Comparison of ENCODE assay signal across 16 cellular contexts in genomic region chr4:146256328-146256727, GRCh38. TPM values are rescaled to one million over a fixed set of nuclear protein-coding genes. Genes with fewer than 3 reads are reported as not detected.
DNase-seq lines count a peak whose midpoint lies in the region; ATAC-seq and TF ChIP-seq lines count a peak whose summit lies in the region.
"Had no signal": no experiment of that assay in that cellular context is flagged by ENCODE, and none has a peak within 500 bp of the region (broad histone marks: within the 10 kb centered on the region; RNA-seq: fewer than 3 reads in every experiment).

No MANE protein-coding gene starts in this region.

- peaks cover 0 to 34% (median 5%) of the 10 kb centered on the region in 4 donors for H3K4me1 ChIP-seq in stomach
- no peaks in the 10 kb centered on the region for H3K4me1 ChIP-seq in CD4-positive, alpha-beta memory T cell (ENCODE audit: insufficient read depth, low read length)
- H3K4me1 ChIP-seq: BLaER1 had no signal

- DNase-seq in HFFc6 = no peak
- no peak for DNase-seq in SK-N-MC (ENCODE audit: low read depth, low spot score)
- DNase-seq in left colon = no peak
- no peak for DNase-seq in stomach
- no peak for DNase-seq in CD4-positive, alpha-beta memory T cell
- no peak for DNase-seq in cerebellar cortex (ENCODE audit: low spot score)
- DNase-seq in stimulated activated CD4-positive, alpha-beta T cell treated with anti-CD3 and anti-CD28 coated beads, Interleukin-4, amount 100 ng/mL, for 24 hours = no peak
- DNase-seq: NCI-H1105, NCI-H1694 treated with DMSO at 0.1 percent for 48 hours, NCI-H446 treated with DMSO at 0.1 percent for 48 hours, SIG-M5 had no signal

- WGBS in stomach, 5 donors = 22 to 59% (median 26%) methylated on average over 1 of the region's 1 CpG

- intact Hi-C loops in left colon (cut with DNase I, micrococcal nuclease) = no loop called here
- intact Hi-C loops in stomach (cut with DNase I; ENCODE audit: low total_unique reads) = no loop called here
- intact Hi-C loops in CD4-positive, alpha-beta memory T cell (cut with micrococcal nuclease) = no loop called here

- POLR2A ChIA-PET in CD4-positive, alpha-beta memory T cell (lab: Charles Lee; ENCODE audit: partially characterized antibody) = no interaction called here

- no peaks in the 10 kb centered on the region for H3K27me3 ChIP-seq in stomach
- H3K27me3 ChIP-seq in CD4-positive, alpha-beta memory T cell (ENCODE audit: insufficient read depth, low read length) = no peaks in the 10 kb centered on the region
- H3K27me3 ChIP-seq: BLaER1 had no signal

- H3K9ac ChIP-seq in SK-N-MC (ENCODE audit: insufficient read length) = peak overlapping the region; percentile 16
- H3K9ac ChIP-seq: BLaER1, KMS-11 had no signal

- no peak for TF ChIP-seq POLR2A in stomach (IDR thresholded peaks at IDR 0.05)

- peaks cover under 1% of the 10 kb centered on the region for H3K27me3 Mint-ChIP-seq in HFFc6 (ENCODE audit: insufficient read depth)
- H3K27me3 Mint-ChIP-seq in CD4-positive, alpha-beta memory T cell = no peaks in the 10 kb centered on the region

- H3K36me3 ChIP-seq in SK-N-MC (ENCODE audit: insufficient read depth, low read length) = no peaks in the 10 kb centered on the region
- H3K36me3 ChIP-seq in stomach = peaks cover 0 to 22% (median 14%) of the 10 kb centered on the region in 4 donors
- no peaks in the 10 kb centered on the region for H3K36me3 ChIP-seq in CD4-positive, alpha-beta memory T cell (ENCODE audit: insufficient read depth, low read length)
- H3K36me3 ChIP-seq: BLaER1 had no signal

- peaks cover 51% of the 10 kb centered on the region for H3K4me1 Mint-ChIP-seq in HFFc6 (ENCODE audit: low read depth)
- no peaks in the 10 kb centered on the region for H3K4me1 Mint-ChIP-seq in CD4-positive, alpha-beta memory T cell

- H3K27ac Mint-ChIP-seq in HFFc6 = peak overlapping the region; percentile 42
- H3K27ac Mint-ChIP-seq in CD4-positive, alpha-beta memory T cell = no peak overlapping the region

- peak overlapping the region; percentile 75 for H3K4me3 Mint-ChIP-seq in HFFc6
- H3K4me3 Mint-ChIP-seq in CD4-positive, alpha-beta memory T cell = no peak overlapping the region

- no peaks in the 10 kb centered on the region for H3K9me3 ChIP-seq in SK-N-MC (ENCODE audit: low read depth, low read length)
- no peaks in the 10 kb centered on the region for H3K9me3 ChIP-seq in stomach
- H3K9me3 ChIP-seq in CD4-positive, alpha-beta memory T cell (ENCODE audit: control insufficient read depth in 1 of 2, low read length in 2 of 2) = no peaks in the 10 kb centered on the region
- H3K9me3 ChIP-seq: BLaER1 had no signal

- peak overlapping the region; percentile 38; the same call in 1 of the 2 replicates for H3K27ac ChIP-seq in SK-N-MC
- peak overlapping the region in 3 of 5 donors; percentile 9 to 56 (median 17) for H3K27ac ChIP-seq in stomach
- no peak overlapping the region for H3K27ac ChIP-seq in CD4-positive, alpha-beta memory T cell (ENCODE audit: low read depth, low read length)
- H3K27ac ChIP-seq: BLaER1, KMS-11 had no signal

- H3K4me3 ChIP-seq in SK-N-MC = peak overlapping the region; percentile 41; the same call in 1 of the 2 replicates
- H3K4me3 ChIP-seq in stomach = no peak overlapping the region
- H3K4me3 ChIP-seq in CD4-positive, alpha-beta memory T cell (ENCODE audit: low read length in 2 of 2) = no peak overlapping the region
- H3K4me3 ChIP-seq: BLaER1 had no signal

- CTCF ChIA-PET in CD4-positive, alpha-beta memory T cell (lab: Charles Lee; ENCODE audit: partially characterized antibody) = no interaction called here

- peaks cover 17% of the 10 kb centered on the region for H3K36me3 Mint-ChIP-seq in HFFc6 (ENCODE audit: low read depth)
- H3K36me3 Mint-ChIP-seq in CD4-positive, alpha-beta memory T cell = peaks cover 23 to 27% of the 10 kb centered on the region in 2 donors

- ATAC-seq in left colon = peak; percentile 58

- TF ChIP-seq CTCF in HFFc6 (IDR thresholded peaks at IDR 0.05) = no peak
- TF ChIP-seq CTCF in stomach (IDR thresholded peaks at IDR 0.05) = no peak

- no peak for TF ChIP-seq EP300 in stomach (IDR thresholded peaks at IDR 0.05)

- no peaks in the 10 kb centered on the region for H3K9me3 Mint-ChIP-seq in HFFc6
- H3K9me3 Mint-ChIP-seq in CD4-positive, alpha-beta memory T cell = no peaks in the 10 kb centered on the region

RNA-seq across cellular contexts. Expression of gene REELD1, which starts 42.0 kb away (rescaled TPM):
- not detected for total RNA-seq in HFFc6 (2021; fragmentation: NEBNext Ultra II Directional; extraction: Animal tissue kit (Norgen Biotek cat#: 25700))
- total RNA-seq in left colon = not detected
- under 1 TPM in 1 of 5 donors, not detected in 4; 0.73 TPM for total RNA-seq in stomach
- under 1 TPM in 1 of 3 donors, not detected in 2; 0.30 TPM for polyA plus RNA-seq in stomach
- under 1 TPM; 0.42 to 0.58 TPM for total RNA-seq in CD4-positive, alpha-beta memory T cell
- polyA plus RNA-seq in CD4-positive, alpha-beta memory T cell = under 1 TPM in 1 of 2 donors, not detected in 1; 0.11 TPM
- total RNA-seq: H1, MCF 10A, RPMI7951 had no signal
